In genomic region chr10:119256030-119256429, GRCh38 we compare ENCODE assay signal across 20 cellular contexts. TPM values are rescaled to one million over a fixed set of nuclear protein-coding genes. Genes with fewer than 3 reads are reported as not detected.
DNase-seq lines count a peak whose midpoint lies in the region; TF ChIP-seq lines count a peak whose summit lies in the region.
"Had no signal": no experiment of that assay in that cellular context is flagged by ENCODE, and none has a peak within 500 bp of the region (broad histone marks: within the 10 kb centered on the region; RNA-seq: fewer than 3 reads in every experiment).

No MANE protein-coding gene starts in this region.

- CTCF ChIA-PET in HEK293 (lab: Yijun Ruan, JAX) = no interaction called here
- CTCF ChIA-PET in HEK293T (lab: Yijun Ruan, JAX) = no interaction called here

- H3K4me3 ChIP-seq in HEK293 (ENCODE audit: low read depth, low read length) (no peak overlapping the region), endodermal cell (ENCODE audit: low read length) (no peak overlapping the region), stomach smooth muscle (ENCODE audit: low read length in 2 of 2) (no peak overlapping the region)
- H3K4me3 ChIP-seq: GM12878 had no signal

- DNase-seq in endodermal cell (peak; percentile 68), osteocyte (ENCODE audit: extremely low spot score, unreplicated experiment) (no peak), HCEC 1CT (no peak), glomerular visceral epithelial cell (ENCODE audit: extremely low spot score) (no peak), T-helper 9 cell (no peak), HEK293T (ENCODE audit: extremely low spot score) (no peak)
- DNase-seq: ACHN; CD4-positive, CD25-positive, alpha-beta regulatory T cell; DMS79; HFFc6; KG1; NCI-H1092; NCI-H1694; NCI-H446; NCI-H774; Right ventricle myocardium superior had no signal

- H3K4me1 Mint-ChIP-seq in endodermal cell (peaks cover 31% of the 10 kb centered on the region), osteocyte (ENCODE audit: unreplicated experiment) (peaks cover 56% of the 10 kb centered on the region)

- 81 to 86% methylated on average over 1 to 8 of the region's 8 CpGs for WGBS in endodermal cell (ENCODE audit: insufficient coverage in 1 of 2, insufficient read length in 1 of 2), 2 experiments

- H3K27me3 ChIP-seq in endodermal cell (ENCODE audit: control insufficient read depth, insufficient read depth, low read length, poor library complexity, severe bottlenecking) (no peaks in the 10 kb centered on the region), stomach smooth muscle (ENCODE audit: control insufficient read depth in 1 of 2, insufficient read depth in 2 of 2, low read length in 2 of 2) (no peaks in the 10 kb centered on the region)

- no peak overlapping the region for H3K27ac Mint-ChIP-seq in endodermal cell
- peak overlapping the region; percentile 99 for H3K27ac Mint-ChIP-seq in osteocyte (ENCODE audit: unreplicated experiment)
- H3K27ac Mint-ChIP-seq: HFFc6 had no signal

- TF ChIP-seq CTCF in HEK293 (tag by site-specific recombination; IDR thresholded peaks at IDR 0.05) (no peak), endodermal cell (conservative IDR thresholded peaks at IDR 0.05) (no peak), osteocyte (IDR thresholded peaks at IDR 0.05) (no peak)

- H3K27me3 Mint-ChIP-seq in endodermal cell (ENCODE audit: insufficient read depth) (peaks cover 3% of the 10 kb centered on the region), osteocyte (ENCODE audit: unreplicated experiment) (no peaks in the 10 kb centered on the region)
- H3K27me3 Mint-ChIP-seq: CD4-positive, CD25-positive, alpha-beta regulatory T cell had no signal

- POLR2A ChIA-PET in HEK293 (lab: Yijun Ruan, JAX) = no interaction called here
- POLR2A ChIA-PET in HEK293T (lab: Yijun Ruan, JAX) = no interaction called here

- H3K27ac ChIP-seq in HEK293 (ENCODE audit: extremely low read depth, low read depth, low read length) (no peak overlapping the region), endodermal cell (ENCODE audit: low read depth, low read length) (no peak overlapping the region), stomach smooth muscle (ENCODE audit: low read length) (peak overlapping the region; percentile 91)
- H3K27ac ChIP-seq: HL-60 had no signal

- peaks cover 7% of the 10 kb centered on the region for H3K9me3 Mint-ChIP-seq in endodermal cell
- H3K9me3 Mint-ChIP-seq in osteocyte (ENCODE audit: unreplicated experiment) = no peaks in the 10 kb centered on the region
- H3K9me3 Mint-ChIP-seq: HFFc6 had no signal

- H3K9me3 ChIP-seq in HEK293 (ENCODE audit: control insufficient read depth, insufficient read depth, low read depth, low read length) (no peaks in the 10 kb centered on the region), endodermal cell (ENCODE audit: control insufficient read depth, low read length) (peaks cover 7% of the 10 kb centered on the region), stomach smooth muscle (ENCODE audit: control insufficient read depth in 2 of 2, low read length in 2 of 2) (no peaks in the 10 kb centered on the region)

- no peak overlapping the region for H3K4me3 Mint-ChIP-seq in endodermal cell
- H3K4me3 Mint-ChIP-seq in osteocyte (ENCODE audit: unreplicated experiment) = no peak overlapping the region
- H3K4me3 Mint-ChIP-seq: CD4-positive, CD25-positive, alpha-beta regulatory T cell; HFFc6 had no signal

- no peaks in the 10 kb centered on the region for H3K36me3 ChIP-seq in HEK293 (ENCODE audit: control insufficient read depth in 2 of 2, insufficient read depth in 1 of 2, low read length in 2 of 2)
- H3K36me3 ChIP-seq in endodermal cell (ENCODE audit: control insufficient read depth, insufficient read depth, low read length) = no peaks in the 10 kb centered on the region
- no peaks in the 10 kb centered on the region for H3K36me3 ChIP-seq in stomach smooth muscle (ENCODE audit: control insufficient read depth in 2 of 2, insufficient read depth in 2 of 2, low read length in 2 of 2)

- peaks cover 7% of the 10 kb centered on the region for H3K4me1 ChIP-seq in HEK293 (ENCODE audit: control insufficient read depth, insufficient read depth, low read length)
- H3K4me1 ChIP-seq in endodermal cell (ENCODE audit: control insufficient read depth, insufficient read depth, low read length) = no peaks in the 10 kb centered on the region
- peaks cover 52% of the 10 kb centered on the region for H3K4me1 ChIP-seq in stomach smooth muscle (ENCODE audit: control insufficient read depth, insufficient read depth, low read length)

- H3K9ac ChIP-seq in endodermal cell (ENCODE audit: extremely low read depth, low read length, poor library complexity, severe bottlenecking) (no peak overlapping the region), stomach smooth muscle (ENCODE audit: low read length in 2 of 2) (no peak overlapping the region)

- H3K36me3 Mint-ChIP-seq in endodermal cell (ENCODE audit: low read depth) (no peaks in the 10 kb centered on the region), osteocyte (ENCODE audit: unreplicated experiment) (peaks cover 3% of the 10 kb centered on the region)

TF ChIP-seq in HEK293, 187 proteins besides CTCF, POLR2A, EP300 and RAD21:
- TF ChIP-seq ZNF416 (tag by site-specific recombination; IDR thresholded peaks at IDR 0.05) = no peak
- no peak for TF ChIP-seq ZNF324 (tag by site-specific recombination; IDR thresholded peaks at IDR 0.05)
- TF ChIP-seq YY1 (tag by site-specific recombination; IDR thresholded peaks at IDR 0.05) = no peak
- TF ChIP-seq ZSCAN16 (tag by site-specific recombination; IDR thresholded peaks at IDR 0.05) = no peak
- TF ChIP-seq ZNF777 (tag by site-specific recombination; IDR thresholded peaks at IDR 0.05; ENCODE audit: borderline replicate concordance) = no peak
- TF ChIP-seq ZIC2 (tag by site-specific recombination; IDR thresholded peaks at IDR 0.05) = peak; percentile 65
- no peak for TF ChIP-seq ZNF19 (tag by site-specific recombination; IDR thresholded peaks at IDR 0.05; ENCODE audit: low read depth)
- no peak for TF ChIP-seq MYNN (tag by site-specific recombination; IDR thresholded peaks at IDR 0.05; ENCODE audit: borderline replicate concordance)

TF ChIP-seq in HEK293T, 16 proteins besides CTCF, POLR2A, EP300 and RAD21:
- TF ChIP-seq HDGF (IDR thresholded peaks at IDR 0.05; ENCODE audit: borderline replicate concordance) = no peak
- no peak for TF ChIP-seq FOXK2 (IDR thresholded peaks at IDR 0.05)

RNA-seq across cellular contexts. Expression of gene GRK5, which starts 48.7 kb away (rescaled TPM):
- total RNA-seq in endodermal cell (10 to 100 TPM in 1 of 2 donors, 1 to 10 TPM in 1; 9.1 to 11.9 TPM), osteocyte (43.2 and 45.9 TPM in 2 replicates)
- polyA plus RNA-seq in endodermal cell (2013, experiment 1 of 2) = 6.1 TPM
- 4.6 TPM for polyA plus RNA-seq in endodermal cell (2013, experiment 2 of 2)
